In genomic region chr1:32759521-32759980, GRCh38 we compare ENCODE assay signal across 11 cellular contexts. TPM values are rescaled to one million over a fixed set of nuclear protein-coding genes. Genes with fewer than 3 reads are reported as not detected.
A peak's percentile ranks its signal among the peaks of the same experiment; 100 is the strongest.
DNase-seq lines count a peak whose midpoint lies in the region; ATAC-seq, FAIRE-seq and TF ChIP-seq lines count a peak whose summit lies in the region.
"Had no signal": no experiment of that assay in that cellular context is flagged by ENCODE, and none has a peak within 500 bp of the region (broad histone marks: within the 10 kb centered on the region; RNA-seq: fewer than 3 reads in every experiment).

No MANE protein-coding gene starts in this region.

- ATAC-seq in pancreas (peak; percentile 48 to 69 (median 66)), HG02642 (IDR thresholded peaks at IDR 0.05; ENCODE audit: poor library complexity, unreplicated experiment) (no peak), GM21723 (IDR thresholded peaks at IDR 0.05; ENCODE audit: unreplicated experiment) (no peak), HG03108 (IDR thresholded peaks at IDR 0.05; ENCODE audit: unreplicated experiment) (no peak)

- peak overlapping the region; percentile 65 for H3K4me2 ChIP-seq in hepatocyte

- WGBS in hepatocyte (ENCODE audit: low lambda C conversion rate, missing lambda C conversion rate) = 37% methylated on average over 5 of the region's 5 CpGs
- 7 to 11% methylated on average over 5 of the region's 5 CpGs for WGBS in pancreas, 2 donors

- H3K36me3 ChIP-seq in SJSA1 = peaks cover 47% of the 10 kb centered on the region
- no peaks in the 10 kb centered on the region for H3K36me3 ChIP-seq in hepatocyte (replicated peaks; ENCODE audit: insufficient read depth, low read depth)
- no peaks in the 10 kb centered on the region for H3K36me3 ChIP-seq in pancreas

- H2AFZ ChIP-seq in hepatocyte = no peak overlapping the region

- no peaks in the 10 kb centered on the region for H3K27me3 ChIP-seq in SJSA1 (replicated peaks)
- no peaks in the 10 kb centered on the region for H3K27me3 ChIP-seq in hepatocyte
- no peaks in the 10 kb centered on the region for H3K27me3 ChIP-seq in pancreas

- no peaks in the 10 kb centered on the region for H3K9me2 ChIP-seq in hepatocyte (replicated peaks; ENCODE audit: insufficient read depth)

- H3K4me3 ChIP-seq in SJSA1 = no peak overlapping the region
- H3K4me3 ChIP-seq in hepatocyte = no peak overlapping the region
- peak overlapping the region in 2 of 4 donors; percentile 23 to 31 for H3K4me3 ChIP-seq in pancreas

- no peak for TF ChIP-seq CTCF in hepatocyte (IDR thresholded peaks at IDR 0.05; ENCODE audit: poor library complexity)
- no peak for TF ChIP-seq CTCF in pancreas (IDR thresholded peaks at IDR 0.05)

- peak overlapping the region; percentile 58 for H3K27ac ChIP-seq in SJSA1
- peak overlapping the region; percentile 97 for H3K27ac ChIP-seq in hepatocyte
- peak overlapping the region; percentile 90 to 99 (median 97) for H3K27ac ChIP-seq in pancreas

- H3K4me1 ChIP-seq in SJSA1 (replicated peaks) = peaks cover 68% of the 10 kb centered on the region
- H3K4me1 ChIP-seq in hepatocyte (ENCODE audit: insufficient read depth) = peaks cover 85% of the 10 kb centered on the region
- peaks cover 43 to 61% (median 47%) of the 10 kb centered on the region in 3 donors for H3K4me1 ChIP-seq in pancreas

- DNase-seq in SJSA1 (ENCODE audit: low read depth in 1 of 2, low spot score in 2 of 2) (no peak), hepatocyte (ENCODE audit: low spot score) (peak; percentile 77), pancreas (peak; percentile 74 to 91 (median 82)), NCI-H446 treated with DMSO at 0.1 percent for 48 hours (lab: John Stamatoyannopoulos, UW) (no peak)
- DNase-seq: DND-41, NCI-H1105 had no signal

- H3K9me3 ChIP-seq in SJSA1 (replicated peaks) (no peaks in the 10 kb centered on the region), hepatocyte (ENCODE audit: low read depth) (no peaks in the 10 kb centered on the region), pancreas (no peaks in the 10 kb centered on the region)

- intact Hi-C loops in pancreas (cut with DNase I) = no loop called here

- H4K20me1 ChIP-seq in hepatocyte (ENCODE audit: insufficient read depth, poor library complexity, severe bottlenecking) = peaks cover 1% of the 10 kb centered on the region

- FAIRE-seq in G401.6 (lab: Jason Lieb, UNC) = peak; percentile 83
- no peak for FAIRE-seq in pancreas (lab: Jason Lieb, UNC)

- peaks cover 85% of the 10 kb centered on the region for H3K79me2 ChIP-seq in hepatocyte

RNA-seq across cellular contexts. Expression of gene SYNC, which starts 57.0 kb away (rescaled TPM):
- 167 and 209 TPM in 2 replicates for total RNA-seq in SJSA1 (2014; rRNA removed; shearing (Covaris generic))
- total RNA-seq in hepatocyte = 7.6 and 9.0 TPM in 2 replicates
- polyA plus RNA-seq in hepatocyte = 6.8 and 6.9 TPM in 2 replicates
- total RNA-seq in pancreas = 1 to 10 TPM in 3 of 6 donors, under 1 TPM in 3; 0.28 to 1.3 (median 0.80) TPM
- under 1 TPM; 0.52 to 0.91 TPM for polyA plus RNA-seq in pancreas
- total RNA-seq: natural killer cell treated with Interleukin-12 subunit alpha and Interleukin-12 subunit beta and Interleukin-15 and Interleukin-18, amount 100 ng/mL, for 72 hours had no signal

RNA-seq across cellular contexts. Expression of gene YARS1, which starts 57.6 kb away (rescaled TPM):
- total RNA-seq in SJSA1 (2014; rRNA removed; shearing (Covaris generic)) = 94.4 and 117 TPM in 2 replicates
- total RNA-seq in hepatocyte (83.4 and 104 TPM in 2 replicates), pancreas (100 to 1,000 TPM in 1 of 6 donors, 10 to 100 TPM in 5; 32.9 to 135 (median 38.3) TPM)
- polyA plus RNA-seq in hepatocyte (140 and 150 TPM in 2 replicates), pancreas (10 to 100 TPM; 25.1 to 30.4 TPM)

RNA-seq across cellular contexts. Expression of gene S100PBP, which starts 57.9 kb away (rescaled TPM):
- 27.5 and 67.8 TPM in 2 replicates for total RNA-seq in SJSA1 (2014; rRNA removed; shearing (Covaris generic))
- total RNA-seq in hepatocyte = 27.1 and 41.5 TPM in 2 replicates
- 10.7 and 17.9 TPM in 2 replicates for polyA plus RNA-seq in hepatocyte
- 10 to 100 TPM in 3 of 6 donors, 1 to 10 TPM in 3; 7.6 to 20.2 (median 10.3) TPM for total RNA-seq in pancreas
- polyA plus RNA-seq in pancreas = 10 to 100 TPM; 12.4 to 13.5 TPM

Comparison
In these comparisons a context has a peak if more than half of its experiments do, and no peak if none do; other contexts are left out.
1. DNase-seq: peak in hepatocyte (single experiment) and pancreas (6 of 6); none in SJSA1 (0 of 2) and NCI-H446 treated with DMSO at 0.1 percent for 48 hours (single experiment).
2. ATAC-seq: peak in pancreas (4 of 4); none in HG02642 (single experiment), GM21723 (single experiment) and HG03108 (single experiment).
3. RNA of gene SYNC, which starts 57.0 kb away (total RNA-seq): 167 to 209 TPM in SJSA1; 7.6 to 9.0 TPM in hepatocyte and 0.28 to 1.3 TPM in pancreas; every median in the first group is over 10 times any median in the second.
4. Peak in every context shown above with its lines, with median percentiles within 50 percentile points of each other: H3K27ac ChIP-seq.